In the genomic region with DNA sequence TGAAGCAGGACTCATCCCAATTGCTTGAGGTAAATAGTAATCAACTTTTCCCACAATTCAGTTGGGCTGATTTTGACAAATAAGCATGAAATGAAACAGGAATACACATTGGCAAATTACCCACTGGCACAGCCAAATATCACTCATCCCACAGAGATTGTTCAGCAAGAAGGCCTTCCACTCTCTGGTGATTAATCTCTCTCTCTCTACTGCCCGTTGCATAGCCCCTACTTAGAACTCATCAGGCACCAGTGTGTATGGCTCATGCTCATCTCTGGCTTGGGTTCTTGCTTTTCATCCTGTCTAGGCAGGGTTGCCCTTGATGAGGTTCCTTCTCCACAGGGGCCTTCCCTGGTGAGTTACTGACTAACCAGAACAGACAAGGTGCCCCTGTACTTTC, we compare ENCODE assay signal across 7 cellular contexts. TPM values are rescaled to one million over a fixed set of nuclear protein-coding genes. Genes with fewer than 3 reads are reported as not detected.
DNase-seq lines count a peak whose midpoint lies in the region; ATAC-seq and TF ChIP-seq lines count a peak whose summit lies in the region.

No MANE protein-coding gene starts in this region.

- H3K36me3 ChIP-seq in HCT116 (ENCODE audit: control insufficient read depth in 1 of 2, insufficient read depth in 2 of 2, low read length in 2 of 2) = peaks cover 0 to 3% of the 10 kb centered on the region in 2 experiments; a peak in 1 of 4 replicates
- no peaks in the 10 kb centered on the region for H3K36me3 ChIP-seq in smooth muscle cell (ENCODE audit: low read depth)

- H3K36me3 Mint-ChIP-seq in activated B cell treated with CpG ODN at 0.5 μM for 24 hours (ENCODE audit: low read depth) = peaks cover 13% of the 10 kb centered on the region

- H3K27me3 Mint-ChIP-seq in activated B cell treated with CpG ODN at 0.5 μM for 24 hours = no peaks in the 10 kb centered on the region

- POLR2A ChIA-PET in HCT116 (lab: Charles Lee) (no interaction called here), activated B cell treated with CpG ODN at 0.5 μM for 24 hours (lab: Charles Lee) (interaction anchor here (1.9 to 3.4 kb wide), 2 partner anchors 57 to 143 kb away, joined by 8 to 64 read pairs; a partner anchor contains a TSS)

- CTCF ChIA-PET in HCT116 (lab: Charles Lee) = no interaction called here
- CTCF ChIA-PET in activated B cell treated with CpG ODN at 0.5 μM for 24 hours (lab: Charles Lee) = interaction anchor here (1.5 to 1.6 kb wide), 2 partner anchors 33 to 57 kb away, joined by 5 to 9 read pairs; a partner anchor contains a TSS

- H2AFZ ChIP-seq in HCT116 (ENCODE audit: low read depth, low read length, poor library complexity, severe bottlenecking) (no peak overlapping the region), smooth muscle cell (ENCODE audit: low read depth) (no peak overlapping the region)

- peak overlapping the region; percentile 89 to 95 for H3K4me3 ChIP-seq in HCT116 (replicated peaks in 1 of 2; ENCODE audit: low read depth in 1 of 2, low read length in 2 of 2)
- peak overlapping the region; percentile 66 for H3K4me3 ChIP-seq in right cardiac atrium (ENCODE audit: low read length)
- peak overlapping the region; percentile 82 for H3K4me3 ChIP-seq in smooth muscle cell

- H3K27ac Mint-ChIP-seq in activated B cell treated with CpG ODN at 0.5 μM for 24 hours = no peak overlapping the region

- intact Hi-C loops in HCT116 (cut with micrococcal nuclease) (no loop called here), activated B cell treated with CpG ODN at 0.5 μM for 24 hours (cut with micrococcal nuclease) (no loop called here), right cardiac atrium (cut with DNase I) (loop anchor here in 1 of 4 donors (10.0 kb wide), 1 partner anchor 482 kb away; a partner anchor contains a TSS)

- no peaks in the 10 kb centered on the region for H3K27me3 ChIP-seq in HCT116 (ENCODE audit: insufficient read depth, low read length)
- H3K27me3 ChIP-seq in right cardiac atrium (ENCODE audit: control insufficient read depth, insufficient read depth) = no peaks in the 10 kb centered on the region
- H3K27me3 ChIP-seq in smooth muscle cell (ENCODE audit: low read depth) = no peaks in the 10 kb centered on the region

- H3K9me2 ChIP-seq in HCT116 (ENCODE audit: insufficient read depth) = no peaks in the 10 kb centered on the region

- H3K4me1 ChIP-seq in HCT116 (ENCODE audit: control insufficient read depth in 1 of 2, insufficient read depth in 2 of 2, low read length in 2 of 2) (peaks cover 6 to 14% of the 10 kb centered on the region in 2 experiments), right cardiac atrium (ENCODE audit: control insufficient read depth, insufficient read depth, low read length) (peaks cover 2% of the 10 kb centered on the region), smooth muscle cell (ENCODE audit: low read depth) (peaks cover 7% of the 10 kb centered on the region)

- H3K4me3 Mint-ChIP-seq in activated B cell treated with CpG ODN at 0.5 μM for 24 hours = peak overlapping the region; percentile 100

- ATAC-seq in HCT116 = no peak
- ATAC-seq in activated B cell treated with CpG ODN at 0.5 μM for 24 hours (ENCODE audit: low read depth) = no peak
- ATAC-seq in right cardiac atrium = no peak
- ATAC-seq in HG03045 (IDR thresholded peaks at IDR 0.05; ENCODE audit: unreplicated experiment) = no peak

- H3F3A ChIP-seq in smooth muscle cell (ENCODE audit: low read depth) = no peaks in the 10 kb centered on the region

- DNase-seq in HCT116 (ENCODE audit: low read depth, low spot score) (no peak), activated B cell treated with CpG ODN at 0.5 μM for 24 hours (no peak), right cardiac atrium (no peak), smooth muscle cell (lab: John Stamatoyannopoulos, UW; ENCODE audit: unreplicated experiment) (no peak), amniotic stem cell (lab: John Stamatoyannopoulos, UW) (no peak), NCI-H2081 (lab: John Stamatoyannopoulos, UW) (no peak)

- TF ChIP-seq CTCF in HCT116 (IDR thresholded peaks at IDR 0.05 in 2 of 3, conservative IDR thresholded peaks at IDR 0.05 in 1 of 3; ENCODE audit: borderline replicate concordance in 1 of 3, insufficient read depth in 1 of 3, low read depth in 2 of 3, low read length in 2 of 3) (no peak), activated B cell treated with CpG ODN at 0.5 μM for 24 hours (IDR thresholded peaks at IDR 0.05) (no peak), smooth muscle cell (IDR thresholded peaks at IDR 0.05; ENCODE audit: borderline replicate concordance, insufficient read depth, poor library complexity, severe bottlenecking) (no peak)

- H4K20me1 ChIP-seq in HCT116 (ENCODE audit: insufficient read depth) (no peaks in the 10 kb centered on the region), smooth muscle cell (ENCODE audit: low read depth) (peaks cover 20% of the 10 kb centered on the region)

- BruUV-seq in HCT116 (replicated peaks; lab: Mats Ljungman, UMichigan) = no TSS peak

- peak overlapping the region; percentile 89 for H3K9ac ChIP-seq in HCT116 (ENCODE audit: low read length)
- H3K9ac ChIP-seq in smooth muscle cell (ENCODE audit: low read depth) = peak overlapping the region; percentile 98

- H3K4me2 ChIP-seq in HCT116 (ENCODE audit: low read length) (peak overlapping the region; percentile 83), smooth muscle cell (peak overlapping the region; percentile 97)

- RAD21 ChIA-PET in HCT116 (lab: Charles Lee; ENCODE audit: low non-redundant PET in 1 of 2, low total read pairs in 2 of 2, uncharacterized antibody in 2 of 2, unreplicated experiment in 2 of 2) = no interaction called here

- no peak for TF ChIP-seq RAD21 in HCT116 (IDR thresholded peaks at IDR 0.05; ENCODE audit: low read depth)

- H3K9me3 ChIP-seq in HCT116 (ENCODE audit: control insufficient read depth in 1 of 2, insufficient read depth in 1 of 2, low read depth in 1 of 2, low read length in 2 of 2) (no peaks in the 10 kb centered on the region), right cardiac atrium (ENCODE audit: control insufficient read depth, low read length) (no peaks in the 10 kb centered on the region), smooth muscle cell (replicated peaks; ENCODE audit: low read depth) (no peaks in the 10 kb centered on the region)

- H3K9me3 Mint-ChIP-seq in activated B cell treated with CpG ODN at 0.5 μM for 24 hours = no peaks in the 10 kb centered on the region

- no peak overlapping the region; the same call in 1 of the 2 replicates for H3K27ac ChIP-seq in HCT116 (ENCODE audit: low read depth, low read length)
- no peak overlapping the region for H3K27ac ChIP-seq in right cardiac atrium (ENCODE audit: low read length)
- H3K27ac ChIP-seq in smooth muscle cell (ENCODE audit: low read depth) = peak overlapping the region; percentile 96

- TF ChIP-seq POLR2A in HCT116 (IDR thresholded peaks at IDR 0.05; ENCODE audit: borderline replicate concordance, extremely low read depth, insufficient read depth, insufficient read length) = no peak

- H3K4me1 Mint-ChIP-seq in activated B cell treated with CpG ODN at 0.5 μM for 24 hours = peaks cover 27% of the 10 kb centered on the region

- WGBS in right cardiac atrium = 33% methylated on average over 1 of the region's 1 CpG
- WGBS in smooth muscle cell (ENCODE audit: low lambda C conversion rate) = 100% methylated on average over 1 of the region's 1 CpG

- H3K79me2 ChIP-seq in HCT116 (ENCODE audit: insufficient read depth, low read length) = peaks cover 10% of the 10 kb centered on the region
- peaks cover 43% of the 10 kb centered on the region for H3K79me2 ChIP-seq in smooth muscle cell (ENCODE audit: low read depth)

TF ChIP-seq in HCT116, 20 proteins besides CTCF, POLR2A, EP300 and RAD21 (continues in another document):
- no peak for TF ChIP-seq EZH2 (IDR thresholded peaks at IDR 0.05)
- TF ChIP-seq SRF (IDR thresholded peaks at IDR 0.05; ENCODE audit: low read depth) = no peak
- no peak for TF ChIP-seq JUND (IDR thresholded peaks at IDR 0.05)
- TF ChIP-seq SIN3A (IDR thresholded peaks at IDR 0.05; ENCODE audit: low read depth) = no peak
- TF ChIP-seq FOSL1 (IDR thresholded peaks at IDR 0.05; ENCODE audit: low read depth) = no peak
- TF ChIP-seq, protein P1, sequence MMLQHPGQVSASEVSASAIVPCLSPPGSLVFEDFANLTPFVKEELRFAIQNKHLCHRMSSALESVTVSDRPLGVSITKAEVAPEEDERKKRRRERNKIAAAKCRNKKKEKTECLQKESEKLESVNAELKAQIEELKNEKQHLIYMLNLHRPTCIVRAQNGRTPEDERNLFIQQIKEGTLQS (IDR thresholded peaks at IDR 0.05) = no peak

RNA-seq across cellular contexts. Expression of a gene that starts 1.1 kb away (rescaled TPM):
- total RNA-seq in HCT116 (2021; ENCODE audit: unreplicated experiment) (47.0 TPM), activated B cell treated with CpG ODN at 0.5 μM for 24 hours (51.8 and 72.2 TPM in 2 replicates), right cardiac atrium (10 to 100 TPM; 40.4 to 56.0 (median 48.6) TPM), smooth muscle cell (57.3 and 63.4 TPM in 2 replicates)
- polyA plus RNA-seq in HCT116 (2012) = 31.7 and 33.3 TPM in 2 replicates
- polyA plus RNA-seq in right cardiac atrium (37.1 TPM), smooth muscle cell (45.4 and 53.7 TPM in 2 replicates)

RNA-seq across cellular contexts. Expression of a gene that starts 30.8 kb away (rescaled TPM):
- total RNA-seq in HCT116 (2021; ENCODE audit: unreplicated experiment) = 1.6 TPM
- polyA plus RNA-seq in HCT116 (2012) = 3.5 and 3.8 TPM in 2 replicates
- 3.5 and 6.1 TPM in 2 replicates for total RNA-seq in activated B cell treated with CpG ODN at 0.5 μM for 24 hours
- 1 to 10 TPM; 1.1 to 2.7 (median 1.8) TPM for total RNA-seq in right cardiac atrium
- polyA plus RNA-seq in right cardiac atrium = 1.5 TPM
- not detected in 2 replicates for total RNA-seq in smooth muscle cell
- polyA plus RNA-seq in smooth muscle cell = 0.31 and 1.3 TPM in 2 replicates

RNA-seq across cellular contexts. Expression of a gene that starts 30.9 kb away (rescaled TPM):
- total RNA-seq in HCT116 (2021; ENCODE audit: unreplicated experiment) = 16.1 TPM
- polyA plus RNA-seq in HCT116 (2012) = 6.8 and 8.1 TPM in 2 replicates
- 7.6 and 11.7 TPM in 2 replicates for total RNA-seq in activated B cell treated with CpG ODN at 0.5 μM for 24 hours
- 1 to 10 TPM; 2.0 to 5.3 (median 3.6) TPM for total RNA-seq in right cardiac atrium
- polyA plus RNA-seq in right cardiac atrium = 3.5 TPM
- 1.6 and 10.0 TPM in 2 replicates for total RNA-seq in smooth muscle cell
- 9.6 and 11.1 TPM in 2 replicates for polyA plus RNA-seq in smooth muscle cell

RNA-seq across cellular contexts. Expression of a gene that starts 57.1 kb away (rescaled TPM):
- total RNA-seq in HCT116 (2021; ENCODE audit: unreplicated experiment) (127 TPM), activated B cell treated with CpG ODN at 0.5 μM for 24 hours (132 TPM in 2 replicates), right cardiac atrium (10 to 100 TPM; 14.5 to 52.7 (median 40.2) TPM), smooth muscle cell (108 and 126 TPM in 2 replicates)
- 69.6 and 89.3 TPM in 2 replicates for polyA plus RNA-seq in HCT116 (2012)
- polyA plus RNA-seq in right cardiac atrium (30.6 TPM), smooth muscle cell (358 and 389 TPM in 2 replicates)
